1 cellular context compared by ENCODE assay signal in the genomic region with DNA sequence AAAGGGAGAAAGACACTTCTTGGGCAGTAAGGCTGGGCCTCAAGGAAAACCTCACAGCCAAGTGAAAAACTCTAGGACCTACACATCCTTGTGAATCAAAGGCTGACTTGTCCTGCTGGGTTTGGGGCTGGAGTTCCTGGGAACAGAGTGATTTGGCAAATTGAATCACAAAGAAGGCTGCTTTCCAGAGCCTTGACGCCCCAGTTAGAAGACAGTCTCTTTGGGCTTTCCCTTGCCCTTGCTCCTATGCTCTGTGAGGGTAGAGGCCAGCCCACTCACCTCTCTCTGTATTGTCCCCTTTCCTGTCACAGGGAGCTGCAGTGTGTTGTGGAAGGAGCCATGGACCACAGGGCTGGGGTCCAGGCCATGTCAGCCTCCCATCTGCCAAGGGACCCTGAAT.
TF ChIP-seq lines count a peak whose summit lies in the region.

No MANE protein-coding gene starts in this region.

TF ChIP-seq in GM23338, 12 proteins besides CTCF, POLR2A, EP300 and RAD21 (continued from another document):
- TF ChIP-seq, protein P1, sequence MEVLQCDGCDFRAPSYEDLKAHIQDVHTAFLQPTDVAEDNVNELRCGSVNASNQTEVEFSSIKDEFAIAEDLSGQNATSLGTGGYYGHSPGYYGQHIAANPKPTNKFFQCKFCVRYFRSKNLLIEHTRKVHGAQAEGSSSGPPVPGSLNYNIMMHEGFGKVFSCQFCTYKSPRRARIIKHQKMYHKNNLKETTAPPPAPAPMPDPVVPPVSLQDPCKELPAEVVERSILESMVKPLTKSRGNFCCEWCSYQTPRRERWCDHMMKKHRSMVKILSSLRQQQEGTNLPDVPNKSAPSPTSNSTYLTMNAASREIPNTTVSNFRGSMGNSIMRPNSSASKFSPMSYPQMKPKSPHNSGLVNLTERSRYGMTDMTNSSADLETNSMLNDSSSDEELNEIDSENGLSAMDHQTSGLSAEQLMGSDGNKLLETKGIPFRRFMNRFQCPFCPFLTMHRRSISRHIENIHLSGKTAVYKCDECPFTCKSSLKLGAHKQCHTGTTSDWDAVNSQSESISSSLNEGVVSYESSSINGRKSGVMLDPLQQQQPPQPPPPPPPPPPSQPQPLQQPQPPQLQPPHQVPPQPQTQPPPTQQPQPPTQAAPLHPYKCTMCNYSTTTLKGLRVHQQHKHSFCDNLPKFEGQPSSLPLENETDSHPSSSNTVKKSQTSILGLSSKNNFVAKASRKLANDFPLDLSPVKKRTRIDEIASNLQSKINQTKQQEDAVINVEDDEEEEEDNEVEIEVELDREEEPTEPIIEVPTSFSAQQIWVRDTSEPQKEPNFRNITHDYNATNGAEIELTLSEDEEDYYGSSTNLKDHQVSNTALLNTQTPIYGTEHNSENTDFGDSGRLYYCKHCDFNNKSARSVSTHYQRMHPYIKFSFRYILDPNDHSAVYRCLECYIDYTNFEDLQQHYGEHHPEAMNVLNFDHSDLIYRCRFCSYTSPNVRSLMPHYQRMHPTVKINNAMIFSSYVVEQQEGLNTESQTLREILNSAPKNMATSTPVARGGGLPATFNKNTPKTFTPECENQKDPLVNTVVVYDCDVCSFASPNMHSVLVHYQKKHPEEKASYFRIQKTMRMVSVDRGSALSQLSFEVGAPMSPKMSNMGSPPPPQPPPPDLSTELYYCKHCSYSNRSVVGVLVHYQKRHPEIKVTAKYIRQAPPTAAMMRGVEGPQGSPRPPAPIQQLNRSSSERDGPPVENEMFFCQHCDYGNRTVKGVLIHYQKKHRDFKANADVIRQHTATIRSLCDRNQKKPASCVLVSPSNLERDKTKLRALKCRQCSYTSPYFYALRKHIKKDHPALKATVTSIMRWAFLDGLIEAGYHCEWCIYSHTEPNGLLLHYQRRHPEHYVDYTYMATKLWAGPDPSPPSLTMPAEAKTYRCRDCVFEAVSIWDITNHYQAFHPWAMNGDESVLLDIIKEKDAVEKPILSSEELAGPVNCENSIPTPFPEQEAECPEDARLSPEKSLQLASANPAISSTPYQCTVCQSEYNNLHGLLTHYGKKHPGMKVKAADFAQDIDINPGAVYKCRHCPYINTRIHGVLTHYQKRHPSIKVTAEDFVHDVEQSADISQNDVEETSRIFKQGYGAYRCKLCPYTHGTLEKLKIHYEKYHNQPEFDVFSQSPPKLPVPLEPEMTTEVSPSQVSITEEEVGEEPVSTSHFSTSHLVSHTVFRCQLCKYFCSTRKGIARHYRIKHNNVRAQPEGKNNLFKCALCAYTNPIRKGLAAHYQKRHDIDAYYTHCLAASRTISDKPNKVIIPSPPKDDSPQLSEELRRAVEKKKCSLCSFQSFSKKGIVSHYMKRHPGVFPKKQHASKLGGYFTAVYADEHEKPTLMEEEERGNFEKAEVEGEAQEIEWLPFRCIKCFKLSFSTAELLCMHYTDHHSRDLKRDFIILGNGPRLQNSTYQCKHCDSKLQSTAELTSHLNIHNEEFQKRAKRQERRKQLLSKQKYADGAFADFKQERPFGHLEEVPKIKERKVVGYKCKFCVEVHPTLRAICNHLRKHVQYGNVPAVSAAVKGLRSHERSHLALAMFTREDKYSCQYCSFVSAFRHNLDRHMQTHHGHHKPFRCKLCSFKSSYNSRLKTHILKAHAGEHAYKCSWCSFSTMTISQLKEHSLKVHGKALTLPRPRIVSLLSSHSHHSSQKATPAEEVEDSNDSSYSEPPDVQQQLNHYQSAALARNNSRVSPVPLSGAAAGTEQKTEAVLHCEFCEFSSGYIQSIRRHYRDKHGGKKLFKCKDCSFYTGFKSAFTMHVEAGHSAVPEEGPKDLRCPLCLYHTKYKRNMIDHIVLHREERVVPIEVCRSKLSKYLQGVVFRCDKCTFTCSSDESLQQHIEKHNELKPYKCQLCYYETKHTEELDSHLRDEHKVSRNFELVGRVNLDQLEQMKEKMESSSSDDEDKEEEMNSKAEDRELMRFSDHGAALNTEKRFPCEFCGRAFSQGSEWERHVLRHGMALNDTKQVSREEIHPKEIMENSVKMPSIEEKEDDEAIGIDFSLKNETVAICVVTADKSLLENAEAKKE (CRISPR knock-in tag; IDR thresholded peaks at IDR 0.05), result no peak
- TF ChIP-seq NANOG (IDR thresholded peaks at IDR 0.05; ENCODE audit: borderline replicate concordance) (no peak), EZH2 (IDR thresholded peaks at IDR 0.05; ENCODE audit: low read depth, unreplicated experiment) (no peak)
